In the genomic region with DNA sequence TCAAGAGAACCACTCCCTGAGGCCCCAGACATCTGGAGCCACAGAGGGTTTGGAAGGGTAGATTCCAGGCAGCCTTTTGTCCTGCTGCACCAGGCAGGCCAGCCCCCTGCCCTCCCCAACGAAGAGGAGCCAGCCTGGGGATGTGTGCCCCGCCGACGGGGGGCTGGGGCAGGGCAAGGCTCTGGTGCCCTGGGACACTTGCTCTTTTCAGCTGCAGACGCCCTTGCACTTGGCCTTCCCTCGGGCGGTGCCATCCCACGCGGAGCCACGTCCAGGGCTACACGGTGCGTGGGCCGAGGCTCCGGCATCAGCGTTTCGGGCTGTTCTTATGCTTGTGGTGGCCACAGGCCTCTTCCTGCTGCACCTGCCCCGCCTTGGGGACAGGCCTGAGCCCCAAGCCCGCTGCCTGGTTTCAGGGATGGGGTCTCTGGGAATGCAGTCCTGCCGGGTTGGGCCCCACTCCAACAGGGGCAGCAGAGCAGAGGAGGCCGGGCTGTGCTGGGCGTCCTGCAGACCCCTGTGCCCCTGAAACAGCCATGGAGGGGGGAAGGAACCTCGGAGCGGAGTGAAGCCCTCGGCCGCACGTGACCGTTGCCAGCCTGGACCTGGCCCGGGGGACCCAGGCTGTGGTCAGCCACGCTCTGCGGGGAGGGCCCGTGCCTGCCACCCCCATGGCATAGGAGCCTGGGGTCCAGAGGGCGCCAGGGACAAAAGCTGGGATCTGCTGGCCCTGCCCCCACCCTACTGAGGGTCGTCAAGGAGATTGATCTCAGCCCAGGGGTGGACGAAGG, we compare ENCODE assay signal across 1 cellular context.
TF ChIP-seq lines count a peak whose summit lies in the region.

No MANE protein-coding gene starts in this region.

TF ChIP-seq in K562, 482 proteins besides CTCF, POLR2A, EP300 and RAD21 (continues in another document):
- TF ChIP-seq, protein P1, sequence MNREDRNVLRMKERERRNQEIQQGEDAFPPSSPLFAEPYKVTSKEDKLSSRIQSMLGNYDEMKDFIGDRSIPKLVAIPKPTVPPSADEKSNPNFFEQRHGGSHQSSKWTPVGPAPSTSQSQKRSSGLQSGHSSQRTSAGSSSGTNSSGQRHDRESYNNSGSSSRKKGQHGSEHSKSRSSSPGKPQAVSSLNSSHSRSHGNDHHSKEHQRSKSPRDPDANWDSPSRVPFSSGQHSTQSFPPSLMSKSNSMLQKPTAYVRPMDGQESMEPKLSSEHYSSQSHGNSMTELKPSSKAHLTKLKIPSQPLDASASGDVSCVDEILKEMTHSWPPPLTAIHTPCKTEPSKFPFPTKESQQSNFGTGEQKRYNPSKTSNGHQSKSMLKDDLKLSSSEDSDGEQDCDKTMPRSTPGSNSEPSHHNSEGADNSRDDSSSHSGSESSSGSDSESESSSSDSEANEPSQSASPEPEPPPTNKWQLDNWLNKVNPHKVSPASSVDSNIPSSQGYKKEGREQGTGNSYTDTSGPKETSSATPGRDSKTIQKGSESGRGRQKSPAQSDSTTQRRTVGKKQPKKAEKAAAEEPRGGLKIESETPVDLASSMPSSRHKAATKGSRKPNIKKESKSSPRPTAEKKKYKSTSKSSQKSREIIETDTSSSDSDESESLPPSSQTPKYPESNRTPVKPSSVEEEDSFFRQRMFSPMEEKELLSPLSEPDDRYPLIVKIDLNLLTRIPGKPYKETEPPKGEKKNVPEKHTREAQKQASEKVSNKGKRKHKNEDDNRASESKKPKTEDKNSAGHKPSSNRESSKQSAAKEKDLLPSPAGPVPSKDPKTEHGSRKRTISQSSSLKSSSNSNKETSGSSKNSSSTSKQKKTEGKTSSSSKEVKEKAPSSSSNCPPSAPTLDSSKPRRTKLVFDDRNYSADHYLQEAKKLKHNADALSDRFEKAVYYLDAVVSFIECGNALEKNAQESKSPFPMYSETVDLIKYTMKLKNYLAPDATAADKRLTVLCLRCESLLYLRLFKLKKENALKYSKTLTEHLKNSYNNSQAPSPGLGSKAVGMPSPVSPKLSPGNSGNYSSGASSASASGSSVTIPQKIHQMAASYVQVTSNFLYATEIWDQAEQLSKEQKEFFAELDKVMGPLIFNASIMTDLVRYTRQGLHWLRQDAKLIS (CRISPR knock-in tag; IDR thresholded peaks at IDR 0.05), result no peak
- TF ChIP-seq, protein P2, sequence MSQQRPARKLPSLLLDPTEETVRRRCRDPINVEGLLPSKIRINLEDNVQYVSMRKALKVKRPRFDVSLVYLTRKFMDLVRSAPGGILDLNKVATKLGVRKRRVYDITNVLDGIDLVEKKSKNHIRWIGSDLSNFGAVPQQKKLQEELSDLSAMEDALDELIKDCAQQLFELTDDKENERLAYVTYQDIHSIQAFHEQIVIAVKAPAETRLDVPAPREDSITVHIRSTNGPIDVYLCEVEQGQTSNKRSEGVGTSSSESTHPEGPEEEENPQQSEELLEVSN (IDR thresholded peaks at IDR 0.05; ENCODE audit: borderline replicate concordance in 1 of 2, extremely low read depth in 1 of 2, insufficient read depth in 1 of 2, insufficient read length in 1 of 2, low read depth in 1 of 2, low read length in 1 of 2, poor library complexity in 1 of 2, severe bottlenecking in 1 of 2), result peak in 1 of 2 experiments; percentile 4
- TF ChIP-seq, protein P3, sequence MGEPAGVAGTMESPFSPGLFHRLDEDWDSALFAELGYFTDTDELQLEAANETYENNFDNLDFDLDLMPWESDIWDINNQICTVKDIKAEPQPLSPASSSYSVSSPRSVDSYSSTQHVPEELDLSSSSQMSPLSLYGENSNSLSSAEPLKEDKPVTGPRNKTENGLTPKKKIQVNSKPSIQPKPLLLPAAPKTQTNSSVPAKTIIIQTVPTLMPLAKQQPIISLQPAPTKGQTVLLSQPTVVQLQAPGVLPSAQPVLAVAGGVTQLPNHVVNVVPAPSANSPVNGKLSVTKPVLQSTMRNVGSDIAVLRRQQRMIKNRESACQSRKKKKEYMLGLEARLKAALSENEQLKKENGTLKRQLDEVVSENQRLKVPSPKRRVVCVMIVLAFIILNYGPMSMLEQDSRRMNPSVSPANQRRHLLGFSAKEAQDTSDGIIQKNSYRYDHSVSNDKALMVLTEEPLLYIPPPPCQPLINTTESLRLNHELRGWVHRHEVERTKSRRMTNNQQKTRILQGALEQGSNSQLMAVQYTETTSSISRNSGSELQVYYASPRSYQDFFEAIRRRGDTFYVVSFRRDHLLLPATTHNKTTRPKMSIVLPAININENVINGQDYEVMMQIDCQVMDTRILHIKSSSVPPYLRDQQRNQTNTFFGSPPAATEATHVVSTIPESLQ (CRISPR knock-in tag; IDR thresholded peaks at IDR 0.05), result 0 out of 2 replicates have a peak, but pooled peaks have one; percentile 33
- TF ChIP-seq PTBP1 (IDR thresholded peaks at IDR 0.05; ENCODE audit: low read depth, low read length) (no peak), ZNF707 (CRISPR knock-in tag; conservative IDR thresholded peaks at IDR 0.05) (no peak), POLR2G (IDR thresholded peaks at IDR 0.05; ENCODE audit: low read depth, low read length) (peak; percentile 74), XRCC4 (IDR thresholded peaks at IDR 0.05; ENCODE audit: extremely low read depth, insufficient read depth, insufficient read length) (no peak), FIP1L1 (IDR thresholded peaks at IDR 0.05; ENCODE audit: low read depth, low read length, poor library complexity, severe bottlenecking) (peak; percentile 69), CHD1 (IDR thresholded peaks at IDR 0.05; ENCODE audit: low read length) (no peak), RFX1 (IDR thresholded peaks at IDR 0.05) (no peak), PURB (CRISPR knock-in tag; IDR thresholded peaks at IDR 0.05; ENCODE audit: low read depth) (no peak), NR1H2 (CRISPR knock-in tag; IDR thresholded peaks at IDR 0.05) (no peak), JUNB (CRISPR knock-in tag; conservative IDR thresholded peaks at IDR 0.05) (no peak), HLTF (IDR thresholded peaks at IDR 0.05) (no peak), MYC (IDR thresholded peaks at IDR 0.05; ENCODE audit: low read depth, low read length) (no peak), MYC (CRISPR knock-in tag; IDR thresholded peaks at IDR 0.05; ENCODE audit: borderline replicate concordance, low read depth) (no peak), KDM5B (IDR thresholded peaks at IDR 0.05; ENCODE audit: insufficient replicate concordance, low read depth, low read length) (no peak)
- TF ChIP-seq, protein P4, sequence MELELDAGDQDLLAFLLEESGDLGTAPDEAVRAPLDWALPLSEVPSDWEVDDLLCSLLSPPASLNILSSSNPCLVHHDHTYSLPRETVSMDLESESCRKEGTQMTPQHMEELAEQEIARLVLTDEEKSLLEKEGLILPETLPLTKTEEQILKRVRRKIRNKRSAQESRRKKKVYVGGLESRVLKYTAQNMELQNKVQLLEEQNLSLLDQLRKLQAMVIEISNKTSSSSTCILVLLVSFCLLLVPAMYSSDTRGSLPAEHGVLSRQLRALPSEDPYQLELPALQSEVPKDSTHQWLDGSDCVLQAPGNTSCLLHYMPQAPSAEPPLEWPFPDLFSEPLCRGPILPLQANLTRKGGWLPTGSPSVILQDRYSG (tag; conservative IDR thresholded peaks at IDR 0.05; ENCODE audit: low read depth), result no peak
- TF ChIP-seq, protein P5, sequence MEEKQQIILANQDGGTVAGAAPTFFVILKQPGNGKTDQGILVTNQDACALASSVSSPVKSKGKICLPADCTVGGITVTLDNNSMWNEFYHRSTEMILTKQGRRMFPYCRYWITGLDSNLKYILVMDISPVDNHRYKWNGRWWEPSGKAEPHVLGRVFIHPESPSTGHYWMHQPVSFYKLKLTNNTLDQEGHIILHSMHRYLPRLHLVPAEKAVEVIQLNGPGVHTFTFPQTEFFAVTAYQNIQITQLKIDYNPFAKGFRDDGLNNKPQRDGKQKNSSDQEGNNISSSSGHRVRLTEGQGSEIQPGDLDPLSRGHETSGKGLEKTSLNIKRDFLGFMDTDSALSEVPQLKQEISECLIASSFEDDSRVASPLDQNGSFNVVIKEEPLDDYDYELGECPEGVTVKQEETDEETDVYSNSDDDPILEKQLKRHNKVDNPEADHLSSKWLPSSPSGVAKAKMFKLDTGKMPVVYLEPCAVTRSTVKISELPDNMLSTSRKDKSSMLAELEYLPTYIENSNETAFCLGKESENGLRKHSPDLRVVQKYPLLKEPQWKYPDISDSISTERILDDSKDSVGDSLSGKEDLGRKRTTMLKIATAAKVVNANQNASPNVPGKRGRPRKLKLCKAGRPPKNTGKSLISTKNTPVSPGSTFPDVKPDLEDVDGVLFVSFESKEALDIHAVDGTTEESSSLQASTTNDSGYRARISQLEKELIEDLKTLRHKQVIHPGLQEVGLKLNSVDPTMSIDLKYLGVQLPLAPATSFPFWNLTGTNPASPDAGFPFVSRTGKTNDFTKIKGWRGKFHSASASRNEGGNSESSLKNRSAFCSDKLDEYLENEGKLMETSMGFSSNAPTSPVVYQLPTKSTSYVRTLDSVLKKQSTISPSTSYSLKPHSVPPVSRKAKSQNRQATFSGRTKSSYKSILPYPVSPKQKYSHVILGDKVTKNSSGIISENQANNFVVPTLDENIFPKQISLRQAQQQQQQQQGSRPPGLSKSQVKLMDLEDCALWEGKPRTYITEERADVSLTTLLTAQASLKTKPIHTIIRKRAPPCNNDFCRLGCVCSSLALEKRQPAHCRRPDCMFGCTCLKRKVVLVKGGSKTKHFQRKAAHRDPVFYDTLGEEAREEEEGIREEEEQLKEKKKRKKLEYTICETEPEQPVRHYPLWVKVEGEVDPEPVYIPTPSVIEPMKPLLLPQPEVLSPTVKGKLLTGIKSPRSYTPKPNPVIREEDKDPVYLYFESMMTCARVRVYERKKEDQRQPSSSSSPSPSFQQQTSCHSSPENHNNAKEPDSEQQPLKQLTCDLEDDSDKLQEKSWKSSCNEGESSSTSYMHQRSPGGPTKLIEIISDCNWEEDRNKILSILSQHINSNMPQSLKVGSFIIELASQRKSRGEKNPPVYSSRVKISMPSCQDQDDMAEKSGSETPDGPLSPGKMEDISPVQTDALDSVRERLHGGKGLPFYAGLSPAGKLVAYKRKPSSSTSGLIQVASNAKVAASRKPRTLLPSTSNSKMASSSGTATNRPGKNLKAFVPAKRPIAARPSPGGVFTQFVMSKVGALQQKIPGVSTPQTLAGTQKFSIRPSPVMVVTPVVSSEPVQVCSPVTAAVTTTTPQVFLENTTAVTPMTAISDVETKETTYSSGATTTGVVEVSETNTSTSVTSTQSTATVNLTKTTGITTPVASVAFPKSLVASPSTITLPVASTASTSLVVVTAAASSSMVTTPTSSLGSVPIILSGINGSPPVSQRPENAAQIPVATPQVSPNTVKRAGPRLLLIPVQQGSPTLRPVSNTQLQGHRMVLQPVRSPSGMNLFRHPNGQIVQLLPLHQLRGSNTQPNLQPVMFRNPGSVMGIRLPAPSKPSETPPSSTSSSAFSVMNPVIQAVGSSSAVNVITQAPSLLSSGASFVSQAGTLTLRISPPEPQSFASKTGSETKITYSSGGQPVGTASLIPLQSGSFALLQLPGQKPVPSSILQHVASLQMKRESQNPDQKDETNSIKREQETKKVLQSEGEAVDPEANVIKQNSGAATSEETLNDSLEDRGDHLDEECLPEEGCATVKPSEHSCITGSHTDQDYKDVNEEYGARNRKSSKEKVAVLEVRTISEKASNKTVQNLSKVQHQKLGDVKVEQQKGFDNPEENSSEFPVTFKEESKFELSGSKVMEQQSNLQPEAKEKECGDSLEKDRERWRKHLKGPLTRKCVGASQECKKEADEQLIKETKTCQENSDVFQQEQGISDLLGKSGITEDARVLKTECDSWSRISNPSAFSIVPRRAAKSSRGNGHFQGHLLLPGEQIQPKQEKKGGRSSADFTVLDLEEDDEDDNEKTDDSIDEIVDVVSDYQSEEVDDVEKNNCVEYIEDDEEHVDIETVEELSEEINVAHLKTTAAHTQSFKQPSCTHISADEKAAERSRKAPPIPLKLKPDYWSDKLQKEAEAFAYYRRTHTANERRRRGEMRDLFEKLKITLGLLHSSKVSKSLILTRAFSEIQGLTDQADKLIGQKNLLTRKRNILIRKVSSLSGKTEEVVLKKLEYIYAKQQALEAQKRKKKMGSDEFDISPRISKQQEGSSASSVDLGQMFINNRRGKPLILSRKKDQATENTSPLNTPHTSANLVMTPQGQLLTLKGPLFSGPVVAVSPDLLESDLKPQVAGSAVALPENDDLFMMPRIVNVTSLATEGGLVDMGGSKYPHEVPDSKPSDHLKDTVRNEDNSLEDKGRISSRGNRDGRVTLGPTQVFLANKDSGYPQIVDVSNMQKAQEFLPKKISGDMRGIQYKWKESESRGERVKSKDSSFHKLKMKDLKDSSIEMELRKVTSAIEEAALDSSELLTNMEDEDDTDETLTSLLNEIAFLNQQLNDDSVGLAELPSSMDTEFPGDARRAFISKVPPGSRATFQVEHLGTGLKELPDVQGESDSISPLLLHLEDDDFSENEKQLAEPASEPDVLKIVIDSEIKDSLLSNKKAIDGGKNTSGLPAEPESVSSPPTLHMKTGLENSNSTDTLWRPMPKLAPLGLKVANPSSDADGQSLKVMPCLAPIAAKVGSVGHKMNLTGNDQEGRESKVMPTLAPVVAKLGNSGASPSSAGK (IDR thresholded peaks at IDR 0.05), result no peak
- TF ChIP-seq, protein P6, sequence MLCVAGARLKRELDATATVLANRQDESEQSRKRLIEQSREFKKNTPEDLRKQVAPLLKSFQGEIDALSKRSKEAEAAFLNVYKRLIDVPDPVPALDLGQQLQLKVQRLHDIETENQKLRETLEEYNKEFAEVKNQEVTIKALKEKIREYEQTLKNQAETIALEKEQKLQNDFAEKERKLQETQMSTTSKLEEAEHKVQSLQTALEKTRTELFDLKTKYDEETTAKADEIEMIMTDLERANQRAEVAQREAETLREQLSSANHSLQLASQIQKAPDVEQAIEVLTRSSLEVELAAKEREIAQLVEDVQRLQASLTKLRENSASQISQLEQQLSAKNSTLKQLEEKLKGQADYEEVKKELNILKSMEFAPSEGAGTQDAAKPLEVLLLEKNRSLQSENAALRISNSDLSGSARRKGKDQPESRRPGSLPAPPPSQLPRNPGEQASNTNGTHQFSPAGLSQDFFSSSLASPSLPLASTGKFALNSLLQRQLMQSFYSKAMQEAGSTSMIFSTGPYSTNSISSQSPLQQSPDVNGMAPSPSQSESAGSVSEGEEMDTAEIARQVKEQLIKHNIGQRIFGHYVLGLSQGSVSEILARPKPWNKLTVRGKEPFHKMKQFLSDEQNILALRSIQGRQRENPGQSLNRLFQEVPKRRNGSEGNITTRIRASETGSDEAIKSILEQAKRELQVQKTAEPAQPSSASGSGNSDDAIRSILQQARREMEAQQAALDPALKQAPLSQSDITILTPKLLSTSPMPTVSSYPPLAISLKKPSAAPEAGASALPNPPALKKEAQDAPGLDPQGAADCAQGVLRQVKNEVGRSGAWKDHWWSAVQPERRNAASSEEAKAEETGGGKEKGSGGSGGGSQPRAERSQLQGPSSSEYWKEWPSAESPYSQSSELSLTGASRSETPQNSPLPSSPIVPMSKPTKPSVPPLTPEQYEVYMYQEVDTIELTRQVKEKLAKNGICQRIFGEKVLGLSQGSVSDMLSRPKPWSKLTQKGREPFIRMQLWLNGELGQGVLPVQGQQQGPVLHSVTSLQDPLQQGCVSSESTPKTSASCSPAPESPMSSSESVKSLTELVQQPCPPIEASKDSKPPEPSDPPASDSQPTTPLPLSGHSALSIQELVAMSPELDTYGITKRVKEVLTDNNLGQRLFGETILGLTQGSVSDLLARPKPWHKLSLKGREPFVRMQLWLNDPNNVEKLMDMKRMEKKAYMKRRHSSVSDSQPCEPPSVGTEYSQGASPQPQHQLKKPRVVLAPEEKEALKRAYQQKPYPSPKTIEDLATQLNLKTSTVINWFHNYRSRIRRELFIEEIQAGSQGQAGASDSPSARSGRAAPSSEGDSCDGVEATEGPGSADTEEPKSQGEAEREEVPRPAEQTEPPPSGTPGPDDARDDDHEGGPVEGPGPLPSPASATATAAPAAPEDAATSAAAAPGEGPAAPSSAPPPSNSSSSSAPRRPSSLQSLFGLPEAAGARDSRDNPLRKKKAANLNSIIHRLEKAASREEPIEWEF (CRISPR knock-in tag; IDR thresholded peaks at IDR 0.05), result no peak
